Comparison of ENCODE assay signal across 8 cellular contexts in the genomic region with DNA sequence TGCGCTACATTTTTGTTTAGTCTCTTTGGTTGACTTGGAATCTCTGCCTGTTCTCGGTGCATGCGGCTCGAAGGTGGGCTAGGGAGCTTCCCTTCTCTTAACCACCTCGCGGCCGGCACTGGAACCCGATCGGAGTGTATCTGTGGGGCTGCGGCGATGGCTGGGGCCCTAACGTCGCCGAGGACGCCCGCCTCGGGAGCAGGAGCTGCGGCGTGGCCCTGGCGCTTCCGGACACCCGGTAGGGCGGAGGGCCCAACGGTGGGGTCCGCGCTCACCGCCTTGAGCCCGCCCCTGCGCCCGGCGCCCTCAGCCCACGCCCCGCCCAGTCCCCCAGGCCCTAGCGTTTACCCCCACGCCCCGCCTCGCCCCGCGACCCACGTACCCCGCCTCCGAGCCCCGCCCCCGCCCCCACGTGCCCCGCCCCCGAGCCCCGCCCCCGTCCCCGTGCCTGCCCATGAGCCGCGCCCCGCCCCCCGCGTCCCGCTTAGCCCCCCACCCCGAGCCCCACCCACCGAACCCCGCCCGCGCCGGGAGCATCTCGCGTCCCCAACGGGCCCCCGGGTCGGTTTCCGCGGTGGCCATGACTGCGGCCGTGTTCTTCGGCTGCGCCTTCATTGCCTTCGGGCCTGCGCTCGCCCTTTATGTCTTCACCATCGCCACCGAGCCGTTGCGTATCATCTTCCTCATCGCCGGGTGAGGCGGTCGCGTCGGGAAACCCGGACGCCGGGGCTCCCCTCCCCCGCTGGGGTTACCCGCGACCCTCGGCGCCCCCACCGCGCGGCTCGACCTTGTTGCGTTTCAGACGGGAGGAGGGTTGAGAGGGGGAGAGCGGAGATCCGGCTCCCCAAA. TPM values are rescaled to one million over a fixed set of nuclear protein-coding genes. Genes with fewer than 3 reads are reported as not detected.
DNase-seq lines count a peak whose midpoint lies in the region; ATAC-seq, FAIRE-seq and TF ChIP-seq lines count a peak whose summit lies in the region.

A gene (plus strand): TSS at position 562 of the 849 bp plus-strand sequence. CDS start 19 bp downstream, at position 581.

- no peak for TF ChIP-seq CTCF in WI38 (IDR thresholded peaks at IDR 0.05; ENCODE audit: low read depth, low read length)
- TF ChIP-seq CTCF in bronchial epithelial cell (IDR thresholded peaks at IDR 0.05; ENCODE audit: insufficient read depth, low read length, severe bottlenecking), result no peak

- H3K36me3 ChIP-seq in bronchial epithelial cell (ENCODE audit: control insufficient read depth, insufficient read depth, low read length), result no peaks in the 10 kb centered on the region

- no peak for FAIRE-seq in bronchial epithelial cell (lab: Jason Lieb, UNC)

- peak; percentile 65 for TF ChIP-seq POLR2A in GM15510 (IDR thresholded peaks at IDR 0.05; ENCODE audit: borderline replicate concordance, extremely low read depth, insufficient read length)

- H3K4me3 ChIP-seq in WI38 (ENCODE audit: low read depth, low read length) (peak within 1 kb of the TSS; percentile 79), bronchial epithelial cell (ENCODE audit: low read depth, low read length) (peak within 1 kb of the TSS; percentile 77)

- H3K27me3 ChIP-seq in bronchial epithelial cell (ENCODE audit: control insufficient read depth, insufficient read depth, low read length), result no peaks in the 10 kb centered on the region

- DNase-seq in NCI-H2081 treated with DMSO at 0.1 percent for 48 hours (lab: John Stamatoyannopoulos, UW) (peak; percentile 21), bronchial epithelial cell (ENCODE audit: low read depth) (no peak), inferior parietal cortex (ENCODE audit: extremely low spot score) (peak; percentile 59)
- peak; percentile 74 for DNase-seq in stimulated activated CD4-positive, alpha-beta T cell treated with anti-CD3 and anti-CD28 coated beads, Interleukin-12 subunit alpha, Interleukin-12 subunit beta, amount 100 ng/mL, for 4 hours

- peak; percentile 69 for ATAC-seq in HG02870 (IDR thresholded peaks at IDR 0.05; ENCODE audit: unreplicated experiment)
- no peak for ATAC-seq in HG03457 (IDR thresholded peaks at IDR 0.05; ENCODE audit: unreplicated experiment)

RNA-seq across cellular contexts. Expression of the gene that starts here (rescaled TPM):
- 4.1 and 4.7 TPM in 2 replicates for total RNA-seq in bronchial epithelial cell
